Comparison of ENCODE assay signal across 18 cellular contexts in genomic region chr18:9835796-9836195, GRCh38. TPM values are rescaled to one million over a fixed set of nuclear protein-coding genes. Genes with fewer than 3 reads are reported as not detected.
DNase-seq lines count a peak whose midpoint lies in the region; ATAC-seq and TF ChIP-seq lines count a peak whose summit lies in the region.
"Had no signal": no experiment of that assay in that cellular context is flagged by ENCODE, and none has a peak within 500 bp of the region (broad histone marks: within the 10 kb centered on the region; RNA-seq: fewer than 3 reads in every experiment).

No MANE protein-coding gene starts in this region.

- no peak for DNase-seq in breast epithelium (ENCODE audit: low spot score in 2 of 2)
- no peak for DNase-seq in MCF 10A (ENCODE audit: unreplicated experiment)
- DNase-seq in esophagus squamous epithelium (lab: John Stamatoyannopoulos, UW), result no peak
- DNase-seq in uterus, result no peak
- DNase-seq in effector CD8-positive, alpha-beta T cell (lab: John Stamatoyannopoulos, UW), result no peak
- DNase-seq in naive thymus-derived CD8-positive, alpha-beta T cell, result no peak
- DNase-seq: activated gamma-delta T cell; foreskin melanocyte; NCI-H1048; right cardiac atrium; stimulated activated CD4-positive, alpha-beta T cell treated with anti-CD3 and anti-CD28 coated beads, Interleukin-4, amount 100 ng/mL, for 4 hours had no signal

- no peak overlapping the region for H3K4me3 ChIP-seq in breast epithelium
- H3K4me3 ChIP-seq in esophagus squamous epithelium, result peak overlapping the region in 1 of 4 donors; percentile 19
- no peak overlapping the region for H3K4me3 ChIP-seq in neutrophil (ENCODE audit: low read depth in 1 of 2, low read length in 1 of 2)
- no peak overlapping the region for H3K4me3 ChIP-seq in uterus
- H3K4me3 ChIP-seq: A549 had no signal

- no peaks in the 10 kb centered on the region for H3K27me3 ChIP-seq in breast epithelium
- no peaks in the 10 kb centered on the region for H3K27me3 ChIP-seq in esophagus squamous epithelium
- no peaks in the 10 kb centered on the region for H3K27me3 ChIP-seq in neutrophil
- no peaks in the 10 kb centered on the region for H3K27me3 ChIP-seq in uterus

- no peak for TF ChIP-seq CTCF in breast epithelium (IDR thresholded peaks at IDR 0.05)
- no peak for TF ChIP-seq CTCF in MCF 10A (IDR thresholded peaks at IDR 0.05; ENCODE audit: unreplicated experiment)
- TF ChIP-seq CTCF in esophagus squamous epithelium (IDR thresholded peaks at IDR 0.05), result no peak
- TF ChIP-seq CTCF in neutrophil (IDR thresholded peaks at IDR 0.05), result no peak
- no peak for TF ChIP-seq CTCF in uterus (IDR thresholded peaks at IDR 0.05)

- 18 to 26% methylated on average over 10 of the region's 10 CpGs for WGBS in esophagus squamous epithelium, 2 donors

- TF ChIP-seq POLR2A in breast epithelium (IDR thresholded peaks at IDR 0.05) (no peak), esophagus squamous epithelium (IDR thresholded peaks at IDR 0.05) (no peak), uterus (IDR thresholded peaks at IDR 0.05) (no peak)

- ATAC-seq in naive thymus-derived CD8-positive, alpha-beta T cell, result no peak
- ATAC-seq in GM19467 (IDR thresholded peaks at IDR 0.05; ENCODE audit: unreplicated experiment), result no peak
- ATAC-seq: A549, HepG2, right cardiac atrium had no signal

- H3K4me1 ChIP-seq in breast epithelium, result peaks cover 0 to 10% of the 10 kb centered on the region in 2 donors
- H3K4me1 ChIP-seq in esophagus squamous epithelium, result peaks cover 0 to 48% (median 21%) of the 10 kb centered on the region in 3 donors
- H3K4me1 ChIP-seq in neutrophil (ENCODE audit: control insufficient read depth in 1 of 2, insufficient read depth in 1 of 2, low read depth in 1 of 2, low read length in 1 of 2), result peaks cover 8 to 12% of the 10 kb centered on the region in 2 experiments
- no peaks in the 10 kb centered on the region for H3K4me1 ChIP-seq in uterus
- H3K4me1 ChIP-seq: A549 had no signal

- H3K4me3 Mint-ChIP-seq in MCF 10A (ENCODE audit: unreplicated experiment), result no peak overlapping the region
- H3K4me3 Mint-ChIP-seq in naive thymus-derived CD8-positive, alpha-beta T cell, result no peak overlapping the region

- intact Hi-C loops in breast epithelium (cut with DNase I; ENCODE audit: low total_unique reads) (no loop called here), MCF 10A (cut with micrococcal nuclease) (no loop called here), esophagus squamous epithelium (cut with DNase I) (no loop called here), uterus (cut with DNase I; ENCODE audit: low total_unique reads) (no loop called here)

- POLR2A ChIA-PET in MCF 10A (lab: Yijun Ruan, JAX), result interaction anchor here (0.6 to 1.4 kb wide), 6 partner anchors 10 to 71 kb away, joined by 3 to 4 read pairs (median 3); no protein-coding TSS in a partner anchor
- POLR2A ChIA-PET in naive thymus-derived CD8-positive, alpha-beta T cell (lab: Charles Lee), result no interaction called here

- no peaks in the 10 kb centered on the region for H3K4me1 Mint-ChIP-seq in MCF 10A (ENCODE audit: insufficient read depth, unreplicated experiment)
- H3K4me1 Mint-ChIP-seq in naive thymus-derived CD8-positive, alpha-beta T cell, result no peaks in the 10 kb centered on the region

- H3K27ac ChIP-seq in breast epithelium (peak overlapping the region; percentile 27 to 77), esophagus squamous epithelium (peak overlapping the region; percentile 53 to 79 (median 68)), neutrophil (peak overlapping the region; percentile 95), uterus (peak overlapping the region; percentile 46 to 71)

- H3K27ac Mint-ChIP-seq in MCF 10A (ENCODE audit: low read depth, unreplicated experiment), result no peak overlapping the region
- H3K27ac Mint-ChIP-seq in naive thymus-derived CD8-positive, alpha-beta T cell, result no peak overlapping the region

- no peaks in the 10 kb centered on the region for H3K27me3 Mint-ChIP-seq in MCF 10A (ENCODE audit: insufficient read depth, unreplicated experiment)
- H3K27me3 Mint-ChIP-seq in naive thymus-derived CD8-positive, alpha-beta T cell, result peaks cover 1 to 16% (median 11%) of the 10 kb centered on the region in 5 donors

- CTCF ChIA-PET in MCF 10A (lab: Yijun Ruan, JAX), result interaction anchor here (1.0 to 1.2 kb wide), 2 partner anchors 11 to 115 kb away, joined by 3 to 4 read pairs; no protein-coding TSS in a partner anchor

- no peaks in the 10 kb centered on the region for H3K9me3 Mint-ChIP-seq in MCF 10A (ENCODE audit: unreplicated experiment)
- no peaks in the 10 kb centered on the region for H3K9me3 Mint-ChIP-seq in naive thymus-derived CD8-positive, alpha-beta T cell

- no TSS peak for BruUV-seq in MCF 10A (replicated peaks; lab: Mats Ljungman, UMichigan)

- H3K36me3 Mint-ChIP-seq in MCF 10A (ENCODE audit: insufficient read depth, unreplicated experiment), result no peaks in the 10 kb centered on the region
- H3K36me3 Mint-ChIP-seq in naive thymus-derived CD8-positive, alpha-beta T cell, result no peaks in the 10 kb centered on the region

- H3K36me3 ChIP-seq in breast epithelium (no peaks in the 10 kb centered on the region), esophagus squamous epithelium (no peaks in the 10 kb centered on the region), neutrophil (peaks cover 46% of the 10 kb centered on the region), uterus (no peaks in the 10 kb centered on the region)

- H3K9me3 ChIP-seq in breast epithelium (no peaks in the 10 kb centered on the region), esophagus squamous epithelium (no peaks in the 10 kb centered on the region), neutrophil (no peaks in the 10 kb centered on the region), uterus (no peaks in the 10 kb centered on the region)
- H3K9me3 ChIP-seq: A549 had no signal

RNA-seq across cellular contexts. Expression of gene TXNDC2, which starts 50.0 kb away (rescaled TPM):
- total RNA-seq in breast epithelium (under 1 TPM in 1 of 3 donors, not detected in 2; 0.16 TPM), MCF 10A (2022) (not detected in 2 replicates), esophagus squamous epithelium (under 1 TPM in 1 of 4 donors, not detected in 3; 0.09 TPM), uterus (under 1 TPM in 2 of 4 donors, not detected in 2; 0.07 to 0.24 TPM)
- total RNA-seq in naive thymus-derived CD8-positive, alpha-beta T cell, result not detected
- not detected for polyA plus RNA-seq in naive thymus-derived CD8-positive, alpha-beta T cell
- total RNA-seq: activated CD8-positive, alpha-beta memory T cell treated with anti-CD3 and anti-CD28 coated beads for 36 hours; G401; HepG2; OCI-LY7 had no signal
- polyA plus RNA-seq: HepG2, right cardiac atrium had no signal
